17 cellular contexts compared by ENCODE assay signal in genomic region chr13:101649490-101650126, GRCh38.
DNase-seq lines count a peak whose midpoint lies in the region; ATAC-seq, FAIRE-seq and TF ChIP-seq lines count a peak whose summit lies in the region.
"Had no signal": no experiment of that assay in that cellular context is flagged by ENCODE, and none has a peak within 500 bp of the region (broad histone marks: within the 10 kb centered on the region; RNA-seq: fewer than 3 reads in every experiment).

No MANE protein-coding gene starts in this region.

- H3K27me3 ChIP-seq in dorsolateral prefrontal cortex: peaks cover 0 to 3% (median 0%) of the 10 kb centered on the region in 45 donors
- H3K27me3 ChIP-seq: BLaER1 had no signal

- peaks cover 6% of the 10 kb centered on the region for H3K9me3 Mint-ChIP-seq in activated CD4-positive, alpha-beta T cell treated with anti-CD3 and anti-CD28 coated beads for 36 hours (ENCODE audit: low read depth)

- H3K4me3 ChIP-seq in A549 (no peak overlapping the region), astrocyte of the cerebellum (ENCODE audit: low read depth, low read length) (no peak overlapping the region), dorsolateral prefrontal cortex (no peak overlapping the region)
- H3K4me3 ChIP-seq: BLaER1, thoracic aorta had no signal

- intact Hi-C loops in posterior vena cava (cut with DNase I) (no loop called here), dorsolateral prefrontal cortex (cut with DNase I) (no loop called here)
- intact Hi-C loops in activated CD4-positive, alpha-beta T cell treated with anti-CD3 and anti-CD28 coated beads for 36 hours (cut with DNase I, micrococcal nuclease): no loop called here

- no peak for FAIRE-seq in A549 (lab: Jason Lieb, UNC)

- H3K36me3 Mint-ChIP-seq in activated CD4-positive, alpha-beta T cell treated with anti-CD3 and anti-CD28 coated beads for 36 hours (ENCODE audit: low read depth): no peaks in the 10 kb centered on the region
- H3K36me3 Mint-ChIP-seq: immature natural killer cell had no signal

- peak overlapping the region; percentile 73 for H3K4me2 ChIP-seq in A549
- H3K4me2 ChIP-seq: BLaER1 had no signal

- TF ChIP-seq CTCF in A549 (IDR thresholded peaks at IDR 0.05) (no peak), astrocyte of the cerebellum (IDR thresholded peaks at IDR 0.05; ENCODE audit: low read depth, low read length, missing control alignments) (no peak), dorsolateral prefrontal cortex (IDR thresholded peaks at IDR 0.05 in 54 of 56, conservative IDR thresholded peaks at IDR 0.05 in 2 of 56; ENCODE audit: low read depth in 1 of 56, partially characterized antibody in 56 of 56) (no peak)

- H3K27ac ChIP-seq in A549 (peak overlapping the region; percentile 75 to 87), dorsolateral prefrontal cortex (no peak overlapping the region)
- H3K27ac ChIP-seq: BLaER1, parathyroid adenoma, thoracic aorta had no signal

- peaks cover 20% of the 10 kb centered on the region for H3K27me3 Mint-ChIP-seq in activated CD4-positive, alpha-beta T cell treated with anti-CD3 and anti-CD28 coated beads for 36 hours

- peak in 1 of 2 experiments; percentile 39; a peak in 2 of 5 replicates for TF ChIP-seq RAD21 in A549 (conservative IDR thresholded peaks at IDR 0.05 in 1 of 2, IDR thresholded peaks at IDR 0.05 in 1 of 2)

- ATAC-seq in A549: peak; percentile 94 to 99
- no peak for ATAC-seq in activated CD4-positive, alpha-beta T cell treated with anti-CD3 and anti-CD28 coated beads for 36 hours

- no peaks in the 10 kb centered on the region for H3K9me3 ChIP-seq in A549
- H3K9me3 ChIP-seq: BLaER1, thoracic aorta had no signal

- TF ChIP-seq EP300 in A549 (IDR thresholded peaks at IDR 0.05): peak; percentile 79 to 80; a peak in 3 of 5 replicates

- H3K4me3 Mint-ChIP-seq in activated CD4-positive, alpha-beta T cell treated with anti-CD3 and anti-CD28 coated beads for 36 hours: no peak overlapping the region
- H3K4me3 Mint-ChIP-seq: immature natural killer cell had no signal

- DNase-seq in A549 (ENCODE audit: low read depth in 1 of 2, low spot score in 1 of 2): peak; percentile 30 to 83
- peak; percentile 46 for DNase-seq in HS-5 (ENCODE audit: low read depth)
- peak; percentile 16 for DNase-seq in astrocyte of the cerebellum (ENCODE audit: low read depth)
- peak; percentile 78 for DNase-seq in kidney tubule cell (ENCODE audit: low spot score)
- no peak for DNase-seq in posterior vena cava (ENCODE audit: low spot score)
- no peak for DNase-seq in germinal center (ENCODE audit: low spot score)
- DNase-seq in activated CD4-positive, alpha-beta T cell treated with anti-CD3 and anti-CD28 coated beads for 36 hours: no peak
- DNase-seq in dorsolateral prefrontal cortex: no peak
- DNase-seq: activated CD4-positive, alpha-beta T cell treated with anti-CD3 and anti-CD28 coated beads for 1 hour; activated gamma-delta T cell; effector CD4-positive, alpha-beta T cell; immature natural killer cell; NCI-H2171; SHP77 treated with DMSO at 0.1 percent for 48 hours had no signal

- H3K4me1 Mint-ChIP-seq in activated CD4-positive, alpha-beta T cell treated with anti-CD3 and anti-CD28 coated beads for 36 hours: no peaks in the 10 kb centered on the region
- H3K4me1 Mint-ChIP-seq: immature natural killer cell had no signal

- 4% methylated on average over 4 of the region's 4 CpGs for WGBS in A549 (ENCODE audit: missing lambda C conversion rate)

- no peak for TF ChIP-seq POLR2A in A549 (IDR thresholded peaks at IDR 0.05; ENCODE audit: low read length)

- H3K4me1 ChIP-seq in A549: peaks cover 20% of the 10 kb centered on the region
- H3K4me1 ChIP-seq: BLaER1, parathyroid adenoma had no signal

- POLR2A ChIA-PET in A549 (lab: Yijun Ruan, JAX): no interaction called here
- POLR2A ChIA-PET in activated CD4-positive, alpha-beta T cell treated with anti-CD3 and anti-CD28 coated beads for 36 hours (lab: Charles Lee): no interaction called here

- in situ Hi-C loops in astrocyte of the cerebellum (cut with HindIII; ENCODE audit: low sequenced_read_pairs): no loop called here

- H3K27ac Mint-ChIP-seq in activated CD4-positive, alpha-beta T cell treated with anti-CD3 and anti-CD28 coated beads for 36 hours: no peak overlapping the region
- H3K27ac Mint-ChIP-seq: immature natural killer cell had no signal

- CTCF ChIA-PET in A549 (lab: Yijun Ruan, JAX): no interaction called here
- CTCF ChIA-PET in activated CD4-positive, alpha-beta T cell treated with anti-CD3 and anti-CD28 coated beads for 36 hours (lab: Charles Lee): interaction anchor here (1.3 kb wide), 1 partner anchor 19 kb away, joined by 3 read pairs; no protein-coding TSS in a partner anchor

TF ChIP-seq in A549, 52 proteins besides CTCF, POLR2A, EP300 and RAD21 (continues in another document):
- no peak for TF ChIP-seq KDM5A (IDR thresholded peaks at IDR 0.05)
- no peak for TF ChIP-seq CBX2 (IDR thresholded peaks at IDR 0.05; ENCODE audit: borderline replicate concordance, low read depth)
- no peak for TF ChIP-seq RFX5 (IDR thresholded peaks at IDR 0.05)
- no peak for TF ChIP-seq NR3C1 (IDR thresholded peaks at IDR 0.05)
- TF ChIP-seq HOXB13 (CRISPR knock-in tag; IDR thresholded peaks at IDR 0.05; ENCODE audit: low read depth): no peak
- TF ChIP-seq ELK1 (IDR thresholded peaks at IDR 0.05; ENCODE audit: low read depth, low read length): no peak
- TF ChIP-seq KDM1A (IDR thresholded peaks at IDR 0.05; ENCODE audit: low read depth): no peak
- TF ChIP-seq RARB (CRISPR knock-in tag; IDR thresholded peaks at IDR 0.05): no peak
- no peak for TF ChIP-seq ATOH8 (CRISPR knock-in tag; IDR thresholded peaks at IDR 0.05; ENCODE audit: low read depth)
- TF ChIP-seq TP53 (CRISPR knock-in tag; IDR thresholded peaks at IDR 0.05): no peak
- no peak for TF ChIP-seq MAX (IDR thresholded peaks at IDR 0.05)
- TF ChIP-seq REST (IDR thresholded peaks at IDR 0.05): no peak
- no peak for TF ChIP-seq NPAS2 (CRISPR knock-in tag; IDR thresholded peaks at IDR 0.05; ENCODE audit: borderline replicate concordance)
- no peak for TF ChIP-seq TFCP2L1 (CRISPR knock-in tag; IDR thresholded peaks at IDR 0.05)
- TF ChIP-seq RNF2 (IDR thresholded peaks at IDR 0.05; ENCODE audit: borderline replicate concordance, low read depth): no peak
- peak; percentile 88 for TF ChIP-seq JUNB (IDR thresholded peaks at IDR 0.05)
- no peak for TF ChIP-seq BHLHE40 (IDR thresholded peaks at IDR 0.05; ENCODE audit: low read depth, low read length)
- TF ChIP-seq USF2 (IDR thresholded peaks at IDR 0.05): no peak
- TF ChIP-seq ZC3H11A (IDR thresholded peaks at IDR 0.05): no peak
- TF ChIP-seq FOSB (CRISPR knock-in tag; IDR thresholded peaks at IDR 0.05): no peak
- TF ChIP-seq NFE2L2 (conservative IDR thresholded peaks at IDR 0.05; ENCODE audit: low read length): no peak

Comparison
In these comparisons a context has a peak if more than half of its experiments do, and no peak if none do; other contexts are left out.
1. DNase-seq: peak in A549 (2 of 2), HS-5 (single experiment), astrocyte of the cerebellum (single experiment) and kidney tubule cell (single experiment); none in posterior vena cava (single experiment), germinal center (single experiment), activated CD4-positive, alpha-beta T cell treated with anti-CD3 and anti-CD28 coated beads for 36 hours (single experiment) and dorsolateral prefrontal cortex (0 of 10).
2. H3K27ac ChIP-seq: peak in A549 (2 of 2); none in dorsolateral prefrontal cortex (0 of 59).